In the genomic region with DNA sequence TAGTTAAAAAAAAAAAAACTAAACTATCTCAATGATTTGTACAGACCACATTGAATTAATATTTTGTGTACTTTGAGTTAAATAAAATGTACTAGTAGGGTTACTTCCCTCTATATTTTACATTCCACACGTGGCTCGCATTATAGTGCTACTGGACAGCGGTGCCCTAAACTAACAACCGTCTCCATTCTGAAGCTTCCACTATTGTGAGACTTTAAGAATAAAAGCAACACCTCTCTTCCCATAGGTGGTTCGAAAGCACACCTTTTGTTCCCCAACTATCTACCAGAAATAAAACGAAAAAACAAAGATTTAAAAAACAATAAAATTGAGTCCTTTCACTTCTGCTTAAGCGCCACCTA, we compare ENCODE assay signal across 8 cellular contexts. TPM values are rescaled to one million over a fixed set of nuclear protein-coding genes. Genes with fewer than 3 reads are reported as not detected.
DNase-seq lines count a peak whose midpoint lies in the region; ATAC-seq and TF ChIP-seq lines count a peak whose summit lies in the region.

No MANE protein-coding gene starts in this region.

- H3K36me3 Mint-ChIP-seq in brain (peaks cover 5% of the 10 kb centered on the region), memory B cell (no peaks in the 10 kb centered on the region)

- CTCF ChIA-PET in AG04450 (lab: Charles Lee) = interaction anchor here (0.9 to 2.2 kb wide), 3 partner anchors 47 to 62 kb away, joined by 3 to 10 read pairs (median 3); no protein-coding TSS in a partner anchor

- no peaks in the 10 kb centered on the region; the same call in 1 of the 2 replicates for H3K9me3 ChIP-seq in AG04450 (ENCODE audit: control insufficient read depth, insufficient read depth, low read length)

- no peaks in the 10 kb centered on the region for H3K27me3 ChIP-seq in AG04450 (ENCODE audit: control insufficient read depth, insufficient read depth, low read length)
- H3K27me3 ChIP-seq in HL-60 (ENCODE audit: insufficient read depth, poor library complexity, severe bottlenecking) = no peaks in the 10 kb centered on the region

- H3K27me3 Mint-ChIP-seq in brain (peaks cover 14% of the 10 kb centered on the region), memory B cell (no peaks in the 10 kb centered on the region)

- H3K27ac Mint-ChIP-seq in brain (peak overlapping the region; percentile 98 to 99 (median 98)), memory B cell (peak overlapping the region; percentile 97)

- H3K4me3 Mint-ChIP-seq in brain (peak overlapping the region; percentile 99 to 100 (median 100)), memory B cell (peak overlapping the region; percentile 99)

- H3K4me1 Mint-ChIP-seq in brain (peaks cover 52% of the 10 kb centered on the region), memory B cell (peaks cover 25% of the 10 kb centered on the region)

- H3K4me3 ChIP-seq in AG04450 (ENCODE audit: low read depth, low read length) (peak overlapping the region; percentile 91), HL-60 (replicated peaks; ENCODE audit: insufficient read depth, low read length) (peak overlapping the region; percentile 89)

- POLR2A ChIA-PET in AG04450 (lab: Yijun Ruan, JAX) = interaction anchor here (0.7 to 1.9 kb wide), 9 partner anchors 9 to 722 kb away, joined by 3 to 27 read pairs (median 6); a partner anchor contains a TSS

- DNase-seq in AG04450 (ENCODE audit: low read depth, low spot score) (no peak), HL-60 (ENCODE audit: low read depth in 1 of 2, low spot score in 1 of 2) (peak in 1 of 2 experiments; percentile 21), memory B cell (ENCODE audit: low spot score in 2 of 2) (no peak), kidney tubule cell (ENCODE audit: low spot score) (no peak), glomerular visceral epithelial cell (ENCODE audit: extremely low spot score) (no peak), NCI-H774 (lab: John Stamatoyannopoulos, UW) (no peak), SKM-1 (lab: John Stamatoyannopoulos, UW; ENCODE audit: unreplicated experiment) (no peak)

- H3K9me3 Mint-ChIP-seq in brain (peaks cover 0 to under 1% (median 0%) of the 10 kb centered on the region in 5 experiments), memory B cell (no peaks in the 10 kb centered on the region)

- H3K27ac ChIP-seq in AG04450 (ENCODE audit: low read depth, low read length) (no peak overlapping the region), HL-60 (replicated peaks) (peak overlapping the region; percentile 95)

- TF ChIP-seq CTCF in AG04450 (IDR thresholded peaks at IDR 0.05; ENCODE audit: low read depth, low read length) (no peak), HL-60 (IDR thresholded peaks at IDR 0.05; ENCODE audit: insufficient read depth, low read length) (no peak), brain (conservative IDR thresholded peaks at IDR 0.05) (no peak)

- ATAC-seq in memory B cell (ENCODE audit: low read depth) = peak; percentile 5

RNA-seq across cellular contexts. Expression of a gene that starts 0.4 kb away (rescaled TPM):
- polyA plus RNA-seq in AG04450 (2011; rRNA removed) (98.1 and 111 TPM in 2 replicates), brain (ENCODE audit: insufficient read depth, low read depth, low replicate concordance) (12.1 TPM)
- 130 and 144 TPM in 2 replicates for polyA minus RNA-seq in AG04450 (2011; rRNA and poly(A)+ RNA removed)

RNA-seq across cellular contexts. Expression of a gene that starts 46.5 kb away (rescaled TPM):
- 66.7 and 89.5 TPM in 2 replicates for polyA plus RNA-seq in AG04450 (2011; rRNA removed)
- 39.3 and 54.1 TPM in 2 replicates for polyA minus RNA-seq in AG04450 (2011; rRNA and poly(A)+ RNA removed)
- 47.2 TPM for polyA plus RNA-seq in brain (ENCODE audit: insufficient read depth, low read depth, low replicate concordance)
